Comparison of ENCODE assay signal across 21 cellular contexts in genomic region chr7:130022623-130023175, GRCh38. TPM values are rescaled to one million over a fixed set of nuclear protein-coding genes. Genes with fewer than 3 reads are reported as not detected.
DNase-seq lines count a peak whose midpoint lies in the region; ATAC-seq, FAIRE-seq and TF ChIP-seq lines count a peak whose summit lies in the region.
"Had no signal": no experiment of that assay in that cellular context is flagged by ENCODE, and none has a peak within 500 bp of the region (broad histone marks: within the 10 kb centered on the region; RNA-seq: fewer than 3 reads in every experiment).

No MANE protein-coding gene starts in this region.

- H3K27me3 ChIP-seq in bronchial epithelial cell (ENCODE audit: control insufficient read depth, insufficient read depth, low read length) (no peaks in the 10 kb centered on the region), psoas muscle (ENCODE audit: insufficient read depth in 3 of 3, low read length in 2 of 3) (no peaks in the 10 kb centered on the region), upper lobe of right lung (no peaks in the 10 kb centered on the region)
- H3K27me3 ChIP-seq: MG63 had no signal

- H3K9me3 ChIP-seq in psoas muscle = no peaks in the 10 kb centered on the region
- H3K9me3 ChIP-seq in upper lobe of right lung = no peaks in the 10 kb centered on the region
- H3K9me3 ChIP-seq: MG63 had no signal

- WGBS in psoas muscle, 3 donors = 85 to 92% (median 87%) methylated on average over 7 of the region's 7 CpGs

- ATAC-seq in psoas muscle (no peak), upper lobe of right lung (no peak)

- H3K4me3 Mint-ChIP-seq in activated naive CD4-positive, alpha-beta T cell treated with anti-CD3 and anti-CD28 coated beads for 36 hours = no peak overlapping the region
- H3K4me3 Mint-ChIP-seq: B cell, CD14-positive monocyte, HFFc6 had no signal

- no peak overlapping the region for H3K4me3 ChIP-seq in bronchial epithelial cell (ENCODE audit: low read depth, low read length)
- no peak overlapping the region for H3K4me3 ChIP-seq in psoas muscle
- no peak overlapping the region for H3K4me3 ChIP-seq in upper lobe of right lung
- H3K4me3 ChIP-seq: MG63 had no signal

- peaks cover 24% of the 10 kb centered on the region for H3K36me3 Mint-ChIP-seq in activated naive CD4-positive, alpha-beta T cell treated with anti-CD3 and anti-CD28 coated beads for 36 hours (ENCODE audit: low read depth)

- H3K27ac ChIP-seq in psoas muscle (peak overlapping the region; percentile 91), upper lobe of right lung (no peak overlapping the region)

- H3K27ac Mint-ChIP-seq in activated naive CD4-positive, alpha-beta T cell treated with anti-CD3 and anti-CD28 coated beads for 36 hours = peak overlapping the region; percentile 31
- H3K27ac Mint-ChIP-seq: B cell, HFFc6 had no signal

- intact Hi-C loops in activated naive CD4-positive, alpha-beta T cell treated with anti-CD3 and anti-CD28 coated beads for 36 hours (cut with micrococcal nuclease) = no loop called here
- intact Hi-C loops in psoas muscle (cut with DNase I) (no loop called here), upper lobe of right lung (cut with DNase I) (no loop called here)

- no peak for TF ChIP-seq RAD21 in Ishikawa (IDR thresholded peaks at IDR 0.05; ENCODE audit: low read depth)

- no peak for DNase-seq in activated naive CD4-positive, alpha-beta T cell treated with anti-CD3 and anti-CD28 coated beads for 36 hours
- DNase-seq in activated naive CD4-positive, alpha-beta T cell treated with Interleukin-2 at 50 U/mL for 16 hours = no peak
- peak; percentile 14 for DNase-seq in bronchial epithelial cell (ENCODE audit: low read depth)
- no peak for DNase-seq in psoas muscle
- DNase-seq in OCI-M2 (lab: John Stamatoyannopoulos, UW; ENCODE audit: unreplicated experiment) = no peak
- no peak for DNase-seq in AG08396 (ENCODE audit: low spot score)
- no peak for DNase-seq in upper lobe of right lung
- DNase-seq: 8988T, EL, HFFc6, MG63, NCI-H1930, NCI-H2227 treated with DMSO at 0.1 percent for 48 hours, NCI-H510A, NCI-H774 had no signal

- no peaks in the 10 kb centered on the region for H3K9me3 Mint-ChIP-seq in activated naive CD4-positive, alpha-beta T cell treated with anti-CD3 and anti-CD28 coated beads for 36 hours
- H3K9me3 Mint-ChIP-seq: HFFc6 had no signal

- CTCF ChIA-PET in activated naive CD4-positive, alpha-beta T cell treated with anti-CD3 and anti-CD28 coated beads for 36 hours (lab: Charles Lee) = no interaction called here

- TF ChIP-seq EP300 in Ishikawa (IDR thresholded peaks at IDR 0.05; ENCODE audit: borderline replicate concordance) = no peak; the same call in 1 of the 2 replicates

- no peak for FAIRE-seq in bronchial epithelial cell (lab: Jason Lieb, UNC)
- FAIRE-seq: GM19239, H54, RCC 7860 had no signal

- H3K4me1 ChIP-seq in psoas muscle = peaks cover 36% of the 10 kb centered on the region
- H3K4me1 ChIP-seq in upper lobe of right lung = no peaks in the 10 kb centered on the region

- H3K4me1 Mint-ChIP-seq in activated naive CD4-positive, alpha-beta T cell treated with anti-CD3 and anti-CD28 coated beads for 36 hours (ENCODE audit: low read depth) = no peaks in the 10 kb centered on the region
- H3K4me1 Mint-ChIP-seq: B cell had no signal

- H3K36me3 ChIP-seq in bronchial epithelial cell (ENCODE audit: control insufficient read depth, insufficient read depth, low read length) (peaks cover 21% of the 10 kb centered on the region), psoas muscle (ENCODE audit: insufficient read depth in 1 of 2, low read depth in 1 of 2) (peaks cover 17 to 78% of the 10 kb centered on the region in 2 donors), upper lobe of right lung (peaks cover 98% of the 10 kb centered on the region)

- no peaks in the 10 kb centered on the region for H3K27me3 Mint-ChIP-seq in activated naive CD4-positive, alpha-beta T cell treated with anti-CD3 and anti-CD28 coated beads for 36 hours (ENCODE audit: low read depth)
- H3K27me3 Mint-ChIP-seq: B cell had no signal

- TF ChIP-seq CTCF in bronchial epithelial cell (IDR thresholded peaks at IDR 0.05; ENCODE audit: insufficient read depth, low read length, severe bottlenecking) (no peak), psoas muscle (IDR thresholded peaks at IDR 0.05) (no peak), upper lobe of right lung (IDR thresholded peaks at IDR 0.05) (no peak)

TF ChIP-seq in Ishikawa, 13 proteins besides CTCF, POLR2A, EP300 and RAD21:
- TF ChIP-seq YY1 (IDR thresholded peaks at IDR 0.05; ENCODE audit: low read depth) = no peak
- TF ChIP-seq TCF12 (IDR thresholded peaks at IDR 0.05; ENCODE audit: low read depth) = peak; percentile 52; the same call in 1 of the 2 replicates
- TF ChIP-seq FOXM1 (IDR thresholded peaks at IDR 0.05; ENCODE audit: borderline replicate concordance, low read depth) = no peak
- no peak for TF ChIP-seq CREB1 (IDR thresholded peaks at IDR 0.05; ENCODE audit: low read depth)
- TF ChIP-seq TAF1 (IDR thresholded peaks at IDR 0.05; ENCODE audit: low read depth) = no peak
- TF ChIP-seq CEBPB (IDR thresholded peaks at IDR 0.05) = no peak
- no peak for TF ChIP-seq REST (IDR thresholded peaks at IDR 0.05; ENCODE audit: low read depth)
- no peak for TF ChIP-seq MAX (IDR thresholded peaks at IDR 0.05)
TF ChIP-seq in Ishikawa: peak in this region for 1.

RNA-seq across cellular contexts. Expression of gene ZC3HC1, which starts 28.5 kb away (rescaled TPM):
- total RNA-seq in activated naive CD4-positive, alpha-beta T cell treated with anti-CD3 and anti-CD28 coated beads for 36 hours = 10 to 100 TPM; 20.1 to 22.3 TPM
- 7.1 and 8.2 TPM in 2 replicates for total RNA-seq in bronchial epithelial cell
- total RNA-seq in psoas muscle = 10 to 100 TPM; 21.1 to 26.6 (median 26.0) TPM
- 10 to 100 TPM; 22.8 to 37.7 (median 33.5) TPM for polyA plus RNA-seq in psoas muscle
- 12.8 TPM for total RNA-seq in upper lobe of right lung

RNA-seq across cellular contexts. Expression of gene KLHDC10, which starts 47.6 kb away (rescaled TPM):
- 10 to 100 TPM; 11.6 to 12.9 TPM for total RNA-seq in activated naive CD4-positive, alpha-beta T cell treated with anti-CD3 and anti-CD28 coated beads for 36 hours
- 21.3 and 28.9 TPM in 2 replicates for total RNA-seq in bronchial epithelial cell
- 10 to 100 TPM; 30.5 to 45.0 (median 36.5) TPM for total RNA-seq in psoas muscle
- 10 to 100 TPM; 17.6 to 49.6 (median 18.5) TPM for polyA plus RNA-seq in psoas muscle
- total RNA-seq in upper lobe of right lung = 32.0 TPM
